In the genomic region with DNA sequence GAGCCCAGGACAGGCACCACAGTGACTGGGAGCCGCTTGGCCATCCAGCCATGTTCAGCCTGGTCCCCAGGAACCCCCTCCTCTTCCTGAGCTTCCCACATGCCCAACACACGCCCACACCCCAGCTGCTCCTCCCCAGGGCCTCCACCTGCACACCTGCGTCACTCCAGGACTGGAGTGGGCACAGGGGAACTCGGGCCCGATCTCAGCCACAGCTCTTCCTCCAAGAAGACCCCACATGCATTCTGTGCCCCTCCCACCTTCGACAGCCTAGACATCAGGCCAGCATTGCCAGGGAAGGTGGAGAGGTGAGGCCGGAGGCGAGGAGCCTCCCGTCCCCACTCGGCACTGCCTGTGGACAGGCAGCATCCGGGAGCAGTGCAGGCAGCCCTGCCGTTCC, we compare ENCODE assay signal across 25 cellular contexts.
A peak's percentile ranks its signal among the peaks of the same experiment; 100 is the strongest.
DNase-seq lines count a peak whose midpoint lies in the region; ATAC-seq and TF ChIP-seq lines count a peak whose summit lies in the region.
"Had no signal": no experiment of that assay in that cellular context is flagged by ENCODE, and none has a peak within 500 bp of the region (broad histone marks: within the 10 kb centered on the region; RNA-seq: fewer than 3 reads in every experiment).

No MANE protein-coding gene starts in this region.

- H3K27ac Mint-ChIP-seq in activated naive CD4-positive, alpha-beta T cell treated with anti-CD3 and anti-CD28 coated beads, Interleukin-2, amount 50 U/mL, for 24 hours: peak overlapping the region; percentile 41
- peak overlapping the region; percentile 55 for H3K27ac Mint-ChIP-seq in memory B cell
- peak overlapping the region; percentile 87 for H3K27ac Mint-ChIP-seq in stimulated activated naive B cell treated with anti-CD40 and anti-IgM and Interleukin-4, amounts not matched to agents 10 μg/mL and 1 μg/mL and 100 μg/mL, for 72 hours
- H3K27ac Mint-ChIP-seq: GM23338 had no signal

- no peak overlapping the region for H3K4me3 Mint-ChIP-seq in activated naive CD4-positive, alpha-beta T cell treated with anti-CD3 and anti-CD28 coated beads, Interleukin-2, amount 50 U/mL, for 24 hours
- peak overlapping the region; percentile 19 for H3K4me3 Mint-ChIP-seq in memory B cell
- H3K4me3 Mint-ChIP-seq in stimulated activated naive B cell treated with anti-CD40 and anti-IgM and Interleukin-4, amounts not matched to agents 10 μg/mL and 1 μg/mL and 100 μg/mL, for 72 hours: no peak overlapping the region
- H3K4me3 Mint-ChIP-seq: CD14-positive monocyte, GM23338 had no signal

- TF ChIP-seq CTCF in RWPE1 (conservative IDR thresholded peaks at IDR 0.05; ENCODE audit: low read depth): no peak

- CTCF ChIA-PET in RWPE1 (lab: Yijun Ruan, JAX): interaction anchor here (1.0 kb wide), 1 partner anchor 37 kb away, joined by 3 read pairs; no protein-coding TSS in a partner anchor

- ATAC-seq in memory B cell (ENCODE audit: low read depth) (no peak), HG02763 (IDR thresholded peaks at IDR 0.05; ENCODE audit: unreplicated experiment) (no peak), GM19324 (IDR thresholded peaks at IDR 0.05; ENCODE audit: low FRiP score, unreplicated experiment) (no peak)
- no peak for ATAC-seq in stimulated activated naive B cell treated with anti-CD40 and anti-IgM and Interleukin-4, amounts not matched to agents 10 μg/mL and 1 μg/mL and 100 μg/mL, for 72 hours (replicated peaks)
- ATAC-seq: GM23338, HCT116 had no signal

- H3K27me3 Mint-ChIP-seq in activated naive CD4-positive, alpha-beta T cell treated with anti-CD3 and anti-CD28 coated beads, Interleukin-2, amount 50 U/mL, for 24 hours: no peaks in the 10 kb centered on the region
- H3K27me3 Mint-ChIP-seq in memory B cell: no peaks in the 10 kb centered on the region
- H3K27me3 Mint-ChIP-seq in stimulated activated naive B cell treated with anti-CD40 and anti-IgM and Interleukin-4, amounts not matched to agents 10 μg/mL and 1 μg/mL and 100 μg/mL, for 72 hours: no peaks in the 10 kb centered on the region

- POLR2A ChIA-PET in RWPE1 (lab: Yijun Ruan, JAX; ENCODE audit: low non-redundant PET): no interaction called here

- H3K36me3 Mint-ChIP-seq in activated naive CD4-positive, alpha-beta T cell treated with anti-CD3 and anti-CD28 coated beads, Interleukin-2, amount 50 U/mL, for 24 hours: no peaks in the 10 kb centered on the region
- H3K36me3 Mint-ChIP-seq in memory B cell: peaks cover 16% of the 10 kb centered on the region
- H3K36me3 Mint-ChIP-seq in stimulated activated naive B cell treated with anti-CD40 and anti-IgM and Interleukin-4, amounts not matched to agents 10 μg/mL and 1 μg/mL and 100 μg/mL, for 72 hours: peaks cover 25 to 34% of the 10 kb centered on the region in 2 donors

- DNase-seq in activated naive CD4-positive, alpha-beta T cell treated with anti-CD3 and anti-CD28 coated beads, Interleukin-2, amount 50 U/mL, for 16 hours: no peak
- DNase-seq in RWPE1 (ENCODE audit: low spot score) (no peak), memory B cell (ENCODE audit: low spot score in 2 of 2) (no peak), NCI-H1436 (lab: John Stamatoyannopoulos, UW) (no peak)
- DNase-seq in stimulated activated naive B cell treated with anti-CD40 and anti-IgM and Interleukin-4, amounts not matched to agents 10 μg/mL and 1 μg/mL and 100 μg/mL, for 72 hours: no peak
- DNase-seq: 8988T; Caco-2; DMS 273 treated with DMSO at 0.1 percent for 48 hours; DMS79 treated with DMSO at 0.1 percent for 48 hours; MG63; NCI-H1092; NCI-H1436 treated with DMSO at 0.1 percent for 48 hours; NCI-H1930; NCI-H226; NCI-H524; NCI-H774; NK-92 treated with Interleukin-12 subunit alpha and Interleukin-12 subunit beta, amount 100 ng/mL, for 24 hours; SJCRH30; T-helper 1 cell had no signal

- H3K4me1 Mint-ChIP-seq in activated naive CD4-positive, alpha-beta T cell treated with anti-CD3 and anti-CD28 coated beads, Interleukin-2, amount 50 U/mL, for 24 hours: no peaks in the 10 kb centered on the region
- H3K4me1 Mint-ChIP-seq in memory B cell: peaks cover 39% of the 10 kb centered on the region
- peaks cover 21 to 22% of the 10 kb centered on the region in 2 donors for H3K4me1 Mint-ChIP-seq in stimulated activated naive B cell treated with anti-CD40 and anti-IgM and Interleukin-4, amounts not matched to agents 10 μg/mL and 1 μg/mL and 100 μg/mL, for 72 hours
- H3K4me1 Mint-ChIP-seq: CD14-positive monocyte, GM23338 had no signal

- H3K27ac ChIP-seq in RWPE1: peak overlapping the region; percentile 99; the same call in 1 of the 2 replicates
- H3K27ac ChIP-seq: SJCRH30 had no signal

- no peaks in the 10 kb centered on the region for H3K9me3 Mint-ChIP-seq in activated naive CD4-positive, alpha-beta T cell treated with anti-CD3 and anti-CD28 coated beads, Interleukin-2, amount 50 U/mL, for 24 hours
- no peaks in the 10 kb centered on the region for H3K9me3 Mint-ChIP-seq in memory B cell
- H3K9me3 Mint-ChIP-seq in stimulated activated naive B cell treated with anti-CD40 and anti-IgM and Interleukin-4, amounts not matched to agents 10 μg/mL and 1 μg/mL and 100 μg/mL, for 72 hours: no peaks in the 10 kb centered on the region
- H3K9me3 Mint-ChIP-seq: CD14-positive monocyte, GM23338 had no signal
